8 cellular contexts compared by ENCODE assay signal in the genomic region with DNA sequence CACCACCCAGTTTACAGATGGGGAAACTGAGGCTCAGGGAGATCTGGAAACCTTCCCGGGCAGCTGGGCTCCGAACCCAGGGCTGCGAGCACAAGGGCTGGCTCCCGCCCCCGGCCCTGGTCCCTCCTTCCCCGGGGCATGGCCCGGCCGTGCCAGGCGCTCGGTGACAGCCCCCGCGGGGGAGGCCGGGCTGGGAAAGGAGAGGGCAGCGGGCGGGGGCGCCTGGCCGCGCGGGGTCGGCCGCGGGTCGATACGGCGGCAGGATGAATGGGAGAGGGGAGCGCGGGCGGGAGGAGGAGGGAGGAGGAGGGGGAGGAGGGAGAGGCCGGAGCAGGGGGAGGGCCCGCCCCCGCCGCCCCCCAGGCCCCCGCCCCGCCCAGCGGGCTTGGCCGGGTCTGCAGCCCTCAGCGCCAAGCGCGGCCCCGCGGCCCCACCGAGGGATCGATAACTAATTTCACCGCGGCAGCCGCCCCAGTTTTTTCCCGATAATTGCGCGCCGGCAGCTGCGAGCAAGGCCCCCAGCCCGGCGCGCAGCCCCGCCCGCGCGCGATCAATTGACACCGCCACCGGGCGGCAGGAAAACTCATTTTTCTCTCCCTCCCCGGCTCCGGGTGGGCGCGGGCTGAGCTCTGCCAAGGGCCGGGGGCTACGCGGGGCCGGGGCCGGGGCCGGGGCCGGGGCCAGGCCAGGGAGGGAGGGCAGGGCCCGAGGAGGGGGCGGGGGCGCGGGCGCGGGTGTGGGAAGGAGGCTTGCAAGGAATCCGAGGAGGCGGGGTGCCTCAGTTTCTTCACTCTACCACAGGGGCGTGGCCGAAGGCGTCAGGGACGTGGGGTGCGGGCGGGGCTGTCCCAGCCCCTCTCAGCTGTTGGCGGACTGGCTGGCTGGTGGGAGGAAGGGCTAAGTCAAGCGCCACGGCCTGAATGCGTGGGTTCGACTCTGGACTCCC. TPM values are rescaled to one million over a fixed set of nuclear protein-coding genes. Genes with fewer than 3 reads are reported as not detected.
A peak's percentile ranks its signal among the peaks of the same experiment; 100 is the strongest.
DNase-seq lines count a peak whose midpoint lies in the region; ATAC-seq, FAIRE-seq and TF ChIP-seq lines count a peak whose summit lies in the region.

No MANE protein-coding gene starts in this region.

- H3K27me3 ChIP-seq in heart left ventricle (peaks cover 0 to 17% (median 0%) of the 10 kb centered on the region in 9 donors), pancreas (no peaks in the 10 kb centered on the region)

- no peak for FAIRE-seq in pancreas (lab: Jason Lieb, UNC)

- TF ChIP-seq POLR2A in heart left ventricle (IDR thresholded peaks at IDR 0.05) = no peak

- peak; percentile 48 for DNase-seq in activated T-cell treated with anti-CD3 and anti-CD28 coated beads, Interleukin-2, amount 50 U/mL, for 1 hour
- DNase-seq in activated T-cell treated with anti-CD3 and anti-CD28 coated beads for 4 hours = no peak
- DNase-seq in activated naive CD4-positive, alpha-beta T cell treated with anti-CD3 and anti-CD28 coated beads, Interleukin-2, amount 10 ng/mL, durations not matched to agents 7 days and 5 days = peak; percentile 35
- DNase-seq in heart left ventricle = peak; percentile 43 to 77 (median 64)
- peak; percentile 69 to 89 (median 80) for DNase-seq in pancreas
- no peak for DNase-seq in activated CD4-positive, CD25-positive, alpha-beta regulatory T cell treated with anti-CD3 and anti-CD28 coated beads, Interleukin-2, amount 50 U/mL, for 72 hours

- peaks cover 80% of the 10 kb centered on the region for H3K27me3 Mint-ChIP-seq in activated naive CD4-positive, alpha-beta T cell treated with anti-CD3 and anti-CD28 coated beads, Interleukin-2, amount 10 ng/mL, durations not matched to agents 7 days and 5 days

- H3K36me3 Mint-ChIP-seq in activated naive CD4-positive, alpha-beta T cell treated with anti-CD3 and anti-CD28 coated beads, Interleukin-2, amount 10 ng/mL, durations not matched to agents 7 days and 5 days = no peaks in the 10 kb centered on the region

- H3K9me3 ChIP-seq in heart left ventricle (no peaks in the 10 kb centered on the region), pancreas (no peaks in the 10 kb centered on the region)

- CTCF ChIA-PET in activated naive CD4-positive, alpha-beta T cell treated with anti-CD3 and anti-CD28 coated beads, Interleukin-2, amount 10 ng/mL, durations not matched to agents 7 days and 5 days (lab: Charles Lee) = no interaction called here

- H3K27ac Mint-ChIP-seq in activated naive CD4-positive, alpha-beta T cell treated with anti-CD3 and anti-CD28 coated beads, Interleukin-2, amount 10 ng/mL, durations not matched to agents 7 days and 5 days = no peak overlapping the region

- H3K27ac ChIP-seq in heart left ventricle = peak overlapping the region in 11 of 12 donors; percentile 24 to 82 (median 72)
- H3K27ac ChIP-seq in pancreas = peak overlapping the region; percentile 43 to 89 (median 69)

- intact Hi-C loops in heart left ventricle (cut with DNase I) = loop anchor here in 4 of 10 donors (2.0 to 10.0 kb wide), 3 partner anchors 40 to 72 kb away; no protein-coding TSS in a partner anchor
- intact Hi-C loops in pancreas (cut with DNase I) = no loop called here

- H3K4me3 ChIP-seq in heart left ventricle = peak overlapping the region; percentile 27 to 66 (median 53)
- H3K4me3 ChIP-seq in pancreas = peak overlapping the region; percentile 14 to 48 (median 37)

- H3K4me1 ChIP-seq in heart left ventricle (peaks cover 0 to 41% (median 28%) of the 10 kb centered on the region in 12 donors), pancreas (peaks cover 0 to 17% (median 0%) of the 10 kb centered on the region in 3 donors)

- H3K36me3 ChIP-seq in heart left ventricle = no peaks in the 10 kb centered on the region
- no peaks in the 10 kb centered on the region for H3K36me3 ChIP-seq in pancreas

- peak; percentile 15 to 43 (median 32) for ATAC-seq in heart left ventricle
- peak; percentile 58 to 80 (median 73) for ATAC-seq in pancreas
- ATAC-seq in GM19397 (IDR thresholded peaks at IDR 0.05; ENCODE audit: unreplicated experiment) = no peak
- ATAC-seq in HG02973 (IDR thresholded peaks at IDR 0.05; ENCODE audit: unreplicated experiment) = no peak

- peaks cover 26% of the 10 kb centered on the region for H3K4me1 Mint-ChIP-seq in activated naive CD4-positive, alpha-beta T cell treated with anti-CD3 and anti-CD28 coated beads, Interleukin-2, amount 10 ng/mL, durations not matched to agents 7 days and 5 days

- peak in 1 of 12 donors; percentile 7 for TF ChIP-seq CTCF in heart left ventricle (IDR thresholded peaks at IDR 0.05)
- no peak for TF ChIP-seq CTCF in pancreas (IDR thresholded peaks at IDR 0.05)

- H3K9me3 Mint-ChIP-seq in activated naive CD4-positive, alpha-beta T cell treated with anti-CD3 and anti-CD28 coated beads, Interleukin-2, amount 10 ng/mL, durations not matched to agents 7 days and 5 days = peaks cover 4% of the 10 kb centered on the region

- WGBS in heart left ventricle, 4 donors = 2 to 4% (median 3%) methylated on average over 28 to 92 of the region's 92 CpGs
- WGBS in pancreas, 2 donors = 4 to 8% methylated on average over 26 to 92 of the region's 92 CpGs

- H3K4me3 Mint-ChIP-seq in activated naive CD4-positive, alpha-beta T cell treated with anti-CD3 and anti-CD28 coated beads, Interleukin-2, amount 10 ng/mL, durations not matched to agents 7 days and 5 days = no peak overlapping the region

RNA-seq across cellular contexts. Expression of a gene that starts 52.1 kb away (rescaled TPM):
- total RNA-seq in heart left ventricle = not detected
- not detected for polyA plus RNA-seq in heart left ventricle
- total RNA-seq in pancreas = not detected
- polyA plus RNA-seq in pancreas = not detected

RNA-seq across cellular contexts. Expression of a gene that starts 57.1 kb away (rescaled TPM):
- total RNA-seq in heart left ventricle (10 to 100 TPM; 39.0 to 76.7 (median 56.0) TPM), pancreas (10 to 100 TPM; 11.3 to 19.4 (median 15.4) TPM)
- polyA plus RNA-seq in heart left ventricle (100 to 1,000 TPM in 1 of 2 donors, 10 to 100 TPM in 1; 87.7 to 111 TPM), pancreas (10 to 100 TPM; 19.5 to 29.0 TPM)

Comparison
In these comparisons a context has a peak if more than half of its experiments do, and no peak if none do; other contexts are left out.
1. DNase-seq: peak in activated T-cell treated with anti-CD3 and anti-CD28 coated beads, Interleukin-2, amount 50 U/mL, for 1 hour (single experiment), activated naive CD4-positive, alpha-beta T cell treated with anti-CD3 and anti-CD28 coated beads, Interleukin-2, amount 10 ng/mL, durations not matched to agents 7 days and 5 days (single experiment), heart left ventricle (5 of 5) and pancreas (6 of 6); none in activated T-cell treated with anti-CD3 and anti-CD28 coated beads for 4 hours (single experiment) and activated CD4-positive, CD25-positive, alpha-beta regulatory T cell treated with anti-CD3 and anti-CD28 coated beads, Interleukin-2, amount 50 U/mL, for 72 hours (single experiment).
2. ATAC-seq: peak in heart left ventricle (4 of 4) and pancreas (4 of 4); none in GM19397 (single experiment) and HG02973 (single experiment).